Comparison of ENCODE assay signal across 24 cellular contexts in genomic region chrX:35244796-35245508, GRCh38.
"Had no signal": no experiment of that assay in that cellular context is flagged by ENCODE, and none has a peak within 500 bp of the region (broad histone marks: within the 10 kb centered on the region; RNA-seq: fewer than 3 reads in every experiment).

No MANE protein-coding gene starts in this region.

- H3K9me2 ChIP-seq: SK-N-SH had no signal

- H3K9ac ChIP-seq: KMS-11, SK-N-SH had no signal

- H3K36me3 ChIP-seq: brain microvascular endothelial cell, SJSA1 had no signal

- DNase-seq: activated CD4-positive, alpha-beta T cell treated with anti-CD3 and anti-CD28 coated beads, Interleukin-2, amount 10 ng/mL, durations not matched to agents 24 days and 14 days; activated CD4-positive, alpha-beta T cell treated with anti-CD3 and anti-CD28 coated beads, Interleukin-2, amount 50 U/mL, for 48 hours; activated CD8-positive, alpha-beta T cell treated with anti-CD3 and anti-CD28 coated beads, Interleukin-2, amount 10 ng/mL, durations not matched to agents 7 days and 5 days; activated naive CD4-positive, alpha-beta T cell treated with anti-CD3 and anti-CD28 coated beads, Interleukin-2, amount 10 ng/mL, durations not matched to agents 7 days and 5 days; activated naive CD8-positive, alpha-beta T cell treated with anti-CD3 and anti-CD28 coated beads, Interleukin-2, amount 50 U/mL, for 24 hours; activated T-cell treated with anti-CD3 and anti-CD28 coated beads, Interleukin-2, amount 50 U/mL, for 24 hours; anterior cingulate cortex; brain microvascular endothelial cell; central memory CD4-positive, alpha-beta T cell; MM.1S; MV-4-11; NCI-H1092 treated with DMSO at 0.1 percent for 48 hours; NCI-H1417; NCI-H146; NCI-H187; NCI-H2029 treated with DMSO at 0.1 percent for 48 hours; NCI-H2107; NCI-H226; NCI-H524 treated with DMSO at 0.1 percent for 48 hours; SHP77 treated with DMSO at 0.1 percent for 48 hours; SK-N-SH had no signal

- H3K9me3 ChIP-seq: SJSA1, SK-N-SH had no signal

- ATAC-seq: activated CD8-positive, alpha-beta T cell treated with anti-CD3 and anti-CD28 coated beads, Interleukin-2, amount 10 ng/mL, durations not matched to agents 7 days and 5 days; activated naive CD8-positive, alpha-beta T cell treated with anti-CD3 and anti-CD28 coated beads, Interleukin-2, amount 50 U/mL, for 24 hours; Panc1 had no signal

- H3K27me3 ChIP-seq: brain microvascular endothelial cell, SJSA1 had no signal

- H3K4me2 ChIP-seq: KMS-11, SK-N-SH had no signal

- H3K4me3 ChIP-seq: SJSA1 had no signal

- H3K27ac ChIP-seq: brain microvascular endothelial cell, KMS-11, SJSA1 had no signal
